In genomic region chr16:8908779-8909468, GRCh38 we compare ENCODE assay signal across 1 cellular context.
A peak's percentile ranks its signal among the peaks of the same experiment; 100 is the strongest.
TF ChIP-seq lines count a peak whose summit lies in the region.

No MANE protein-coding gene starts in this region.

TF ChIP-seq in IMR-90, 13 proteins besides CTCF, POLR2A, EP300 and RAD21:
- TF ChIP-seq MAFK (IDR thresholded peaks at IDR 0.05; ENCODE audit: low read depth, low read length) = peak; percentile 78
- no peak for TF ChIP-seq MAZ (IDR thresholded peaks at IDR 0.05; ENCODE audit: borderline replicate concordance, low read depth, low read length)
TF ChIP-seq in IMR-90: peak in this region for 1.
